ENCODE assay signal across 9 cellular contexts in the genomic region with DNA sequence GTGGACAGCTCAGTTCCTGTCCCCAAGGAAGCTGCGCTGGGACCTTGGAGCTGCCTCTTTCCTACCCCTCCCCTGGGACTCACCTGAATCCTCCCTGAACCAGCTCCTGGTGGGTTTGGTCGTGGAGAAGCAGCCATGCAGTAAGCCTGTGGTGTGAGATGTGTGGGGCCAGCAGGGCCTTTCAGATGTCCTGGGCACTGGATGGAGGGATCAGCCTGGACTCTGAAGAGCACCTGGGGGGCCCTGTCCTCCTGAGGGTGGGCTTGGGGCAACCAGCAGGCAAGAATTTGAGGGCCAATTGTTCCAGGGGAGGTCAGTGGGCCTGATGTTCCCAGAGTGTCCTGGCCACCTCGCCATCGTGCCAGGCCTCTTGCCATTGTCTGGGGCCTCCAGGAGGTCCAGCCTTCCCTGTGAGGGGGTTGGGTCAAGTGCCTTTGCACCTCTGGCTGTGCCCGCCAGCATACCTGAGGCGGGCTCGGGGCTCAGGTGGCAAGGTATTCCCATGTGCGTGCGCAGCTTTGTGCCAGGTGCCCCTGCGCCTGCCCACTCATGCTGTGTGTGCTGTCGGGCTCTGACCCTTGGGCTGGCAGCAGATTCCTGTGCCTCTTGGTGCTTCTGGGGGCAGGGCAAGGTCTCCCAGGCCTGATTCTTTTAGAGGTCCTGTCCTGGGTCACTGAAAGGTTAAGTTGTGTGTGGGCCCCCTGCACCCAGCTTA. TPM values are rescaled to one million over a fixed set of nuclear protein-coding genes. Genes with fewer than 3 reads are reported as not detected.
DNase-seq lines count a peak whose midpoint lies in the region; ATAC-seq and TF ChIP-seq lines count a peak whose summit lies in the region.
"Had no signal": no experiment of that assay in that cellular context is flagged by ENCODE, and none has a peak within 500 bp of the region (broad histone marks: within the 10 kb centered on the region; RNA-seq: fewer than 3 reads in every experiment).

No MANE protein-coding gene starts in this region.

- no peaks in the 10 kb centered on the region for H3K9me3 ChIP-seq in testis

- TF ChIP-seq POLR2A in testis (IDR thresholded peaks at IDR 0.05) = no peak

- peaks cover 82% of the 10 kb centered on the region for H3K4me1 Mint-ChIP-seq in activated CD8-positive, alpha-beta memory T cell treated with anti-CD3 and anti-CD28 coated beads, Interleukin-2, amount 10 ng/mL, durations not matched to agents 7 days and 5 days

- H3K4me3 ChIP-seq in testis = no peak overlapping the region

- no peak for ATAC-seq in activated CD8-positive, alpha-beta memory T cell treated with anti-CD3 and anti-CD28 coated beads, Interleukin-2, amount 10 ng/mL, durations not matched to agents 7 days and 5 days
- no peak for ATAC-seq in activated naive CD4-positive, alpha-beta T cell treated with anti-CD3 and anti-CD28 coated beads, Interleukin-2, amount 50 U/mL, for 72 hours
- ATAC-seq in GM18502 (IDR thresholded peaks at IDR 0.05; ENCODE audit: poor library complexity, unreplicated experiment) = no peak
- ATAC-seq: Panc1 had no signal

- CTCF ChIA-PET in activated CD8-positive, alpha-beta memory T cell treated with anti-CD3 and anti-CD28 coated beads, Interleukin-2, amount 10 ng/mL, durations not matched to agents 7 days and 5 days (lab: Charles Lee) = interaction anchor here (1.0 to 3.4 kb wide), 5 partner anchors 10 to 62 kb away, joined by 3 to 16 read pairs (median 5); no protein-coding TSS in a partner anchor

- H3K9me3 Mint-ChIP-seq in activated CD8-positive, alpha-beta memory T cell treated with anti-CD3 and anti-CD28 coated beads, Interleukin-2, amount 10 ng/mL, durations not matched to agents 7 days and 5 days (ENCODE audit: low read depth) = no peaks in the 10 kb centered on the region
- H3K9me3 Mint-ChIP-seq in activated naive CD4-positive, alpha-beta T cell treated with anti-CD3 and anti-CD28 coated beads, Interleukin-2, amount 50 U/mL, for 72 hours = no peaks in the 10 kb centered on the region

- H3K4me3 Mint-ChIP-seq in activated CD8-positive, alpha-beta memory T cell treated with anti-CD3 and anti-CD28 coated beads, Interleukin-2, amount 10 ng/mL, durations not matched to agents 7 days and 5 days = peak overlapping the region; percentile 54

- H3K27me3 Mint-ChIP-seq in activated CD8-positive, alpha-beta memory T cell treated with anti-CD3 and anti-CD28 coated beads, Interleukin-2, amount 10 ng/mL, durations not matched to agents 7 days and 5 days = no peaks in the 10 kb centered on the region

- peaks cover 67% of the 10 kb centered on the region for H3K4me1 ChIP-seq in testis

- peak overlapping the region; percentile 93 for H3K27ac Mint-ChIP-seq in activated CD8-positive, alpha-beta memory T cell treated with anti-CD3 and anti-CD28 coated beads, Interleukin-2, amount 10 ng/mL, durations not matched to agents 7 days and 5 days
- peak overlapping the region; percentile 68 to 72 for H3K27ac Mint-ChIP-seq in activated naive CD4-positive, alpha-beta T cell treated with anti-CD3 and anti-CD28 coated beads, Interleukin-2, amount 50 U/mL, for 72 hours

- no peak for TF ChIP-seq CTCF in testis (IDR thresholded peaks at IDR 0.05)

- peaks cover 32% of the 10 kb centered on the region for H3K36me3 Mint-ChIP-seq in activated CD8-positive, alpha-beta memory T cell treated with anti-CD3 and anti-CD28 coated beads, Interleukin-2, amount 10 ng/mL, durations not matched to agents 7 days and 5 days
- H3K36me3 Mint-ChIP-seq in activated naive CD4-positive, alpha-beta T cell treated with anti-CD3 and anti-CD28 coated beads, Interleukin-2, amount 50 U/mL, for 72 hours = peaks cover 0 to 3% of the 10 kb centered on the region in 2 donors

- 77 to 80% methylated on average over 6 to 11 of the region's 11 CpGs for WGBS in testis, 2 donors

- peak overlapping the region; percentile 57 for H3K27ac ChIP-seq in layer of hippocampus (ENCODE audit: low read depth, low read length)
- H3K27ac ChIP-seq in testis = peak overlapping the region; percentile 36 to 55

- intact Hi-C loops in testis (cut with DNase I; ENCODE audit: low total_unique reads) = no loop called here

- no peaks in the 10 kb centered on the region for H3K36me3 ChIP-seq in testis (ENCODE audit: low read depth, missing control alignments)

- no peak for DNase-seq in activated CD8-positive, alpha-beta memory T cell treated with anti-CD3 and anti-CD28 coated beads, Interleukin-2, amount 10 ng/mL, durations not matched to agents 7 days and 5 days
- no peak for DNase-seq in activated CD8-positive, alpha-beta memory T cell treated with anti-CD3 and anti-CD28 coated beads, Interleukin-2, amount 50 U/mL, for 4 hours
- DNase-seq in activated naive CD4-positive, alpha-beta T cell treated with anti-CD3 and anti-CD28 coated beads, Interleukin-2, amount 50 U/mL, for 72 hours (ENCODE audit: low spot score in 2 of 2) = no peak
- no peak for DNase-seq in testis
- no peak for DNase-seq in medulla oblongata (ENCODE audit: extremely low spot score)
- DNase-seq in cortex of kidney (lab: John Stamatoyannopoulos, UW) = no peak

- H3K27me3 ChIP-seq in layer of hippocampus (ENCODE audit: control insufficient read depth, insufficient read depth, low read length) (no peaks in the 10 kb centered on the region), testis (no peaks in the 10 kb centered on the region)

RNA-seq across cellular contexts. Expression of gene TRIM8, which starts 7.3 kb away (rescaled TPM):
- 10 to 100 TPM; 58.7 to 86.9 TPM for total RNA-seq in activated CD8-positive, alpha-beta memory T cell treated with anti-CD3 and anti-CD28 coated beads, Interleukin-2, amount 10 ng/mL, durations not matched to agents 7 days and 5 days
- total RNA-seq in activated naive CD4-positive, alpha-beta T cell treated with anti-CD3 and anti-CD28 coated beads, Interleukin-2, amount 50 U/mL, for 72 hours = 10 to 100 TPM; 22.9 to 47.3 TPM
- total RNA-seq in testis = 100 to 1,000 TPM; 114 to 170 TPM
- polyA plus RNA-seq in testis (ENCODE audit: insufficient read depth, low read depth, low replicate concordance) = 69.8 TPM
